Comparison of ENCODE assay signal across 14 cellular contexts in the genomic region with DNA sequence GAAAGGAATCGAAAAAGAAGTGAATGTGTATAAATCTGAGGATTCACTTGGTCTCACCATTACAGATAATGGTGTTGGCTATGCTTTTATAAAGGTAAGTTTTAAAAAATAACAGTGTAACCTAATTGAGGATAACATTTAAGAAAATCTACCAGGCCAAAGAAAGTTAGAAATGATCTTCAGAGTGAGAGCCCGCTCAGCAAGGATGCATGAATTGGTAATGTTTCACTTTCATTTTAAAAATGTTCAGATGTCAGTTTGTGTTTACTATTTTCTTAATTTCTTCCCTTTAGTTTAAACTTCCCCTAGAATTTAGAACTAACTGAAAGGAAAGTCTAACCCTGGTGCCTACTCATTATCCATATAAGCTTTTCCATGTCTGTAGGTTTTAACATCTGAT. TPM values are rescaled to one million over a fixed set of nuclear protein-coding genes. Genes with fewer than 3 reads are reported as not detected.
DNase-seq lines count a peak whose midpoint lies in the region; ATAC-seq, FAIRE-seq and TF ChIP-seq lines count a peak whose summit lies in the region.
"Had no signal": no experiment of that assay in that cellular context is flagged by ENCODE, and none has a peak within 500 bp of the region (broad histone marks: within the 10 kb centered on the region; RNA-seq: fewer than 3 reads in every experiment).

No MANE protein-coding gene starts in this region.

- peaks cover 8% of the 10 kb centered on the region for H3K9me3 Mint-ChIP-seq in activated B cell treated with CpG ODN at 0.5 μM for 24 hours
- H3K9me3 Mint-ChIP-seq in mesothelial cell of epicardium: peaks cover 14% of the 10 kb centered on the region

- H3K9me3 ChIP-seq in left ventricle myocardium inferior (replicated peaks): peaks cover 3% of the 10 kb centered on the region
- no peaks in the 10 kb centered on the region for H3K9me3 ChIP-seq in kidney (ENCODE audit: control insufficient read depth in 1 of 2, low read length in 2 of 2)
- no peaks in the 10 kb centered on the region for H3K9me3 ChIP-seq in upper lobe of left lung
- H3K9me3 ChIP-seq: BE2C had no signal

- ATAC-seq in activated B cell treated with CpG ODN at 0.5 μM for 24 hours (ENCODE audit: low read depth) (no peak), upper lobe of left lung (ENCODE audit: low FRiP score in 2 of 2) (no peak), GM18505 (IDR thresholded peaks at IDR 0.05; ENCODE audit: unreplicated experiment) (no peak)

- H3K27ac Mint-ChIP-seq in activated B cell treated with CpG ODN at 0.5 μM for 24 hours: no peak overlapping the region
- H3K27ac Mint-ChIP-seq in mesothelial cell of epicardium: no peak overlapping the region

- H3K4me3 ChIP-seq in left ventricle myocardium inferior: peak overlapping the region; percentile 35
- peak overlapping the region; percentile 11 to 28 for H3K4me3 ChIP-seq in kidney (ENCODE audit: low read length in 2 of 2)
- no peak overlapping the region for H3K4me3 ChIP-seq in upper lobe of left lung

- 79 to 87% methylated on average over 2 of the region's 2 CpGs for WGBS in upper lobe of left lung, 2 donors

- H3K27me3 ChIP-seq in left ventricle myocardium inferior (ENCODE audit: low read depth): no peaks in the 10 kb centered on the region
- H3K27me3 ChIP-seq in upper lobe of left lung: no peaks in the 10 kb centered on the region
- H3K27me3 ChIP-seq: BE2C had no signal

- no peak for FAIRE-seq in kidney (lab: Jason Lieb, UNC)
- FAIRE-seq: G401.6 had no signal

- H3K36me3 Mint-ChIP-seq in activated B cell treated with CpG ODN at 0.5 μM for 24 hours (ENCODE audit: low read depth) (peaks cover 4% of the 10 kb centered on the region), mesothelial cell of epicardium (no peaks in the 10 kb centered on the region)

- no peak overlapping the region for H3K9ac ChIP-seq in kidney (ENCODE audit: low read length in 2 of 2)

- TF ChIP-seq CTCF in left ventricle myocardium inferior (IDR thresholded peaks at IDR 0.05; ENCODE audit: borderline replicate concordance): no peak
- no peak for TF ChIP-seq CTCF in activated B cell treated with CpG ODN at 0.5 μM for 24 hours (IDR thresholded peaks at IDR 0.05)
- TF ChIP-seq CTCF in kidney (IDR thresholded peaks at IDR 0.05; ENCODE audit: borderline replicate concordance, extremely low read depth, insufficient read depth): no peak
- no peak for TF ChIP-seq CTCF in upper lobe of left lung (IDR thresholded peaks at IDR 0.05)
- TF ChIP-seq CTCF in mesothelial cell of epicardium (IDR thresholded peaks at IDR 0.05; ENCODE audit: unreplicated experiment): no peak

- H3K36me3 ChIP-seq in left ventricle myocardium inferior: no peaks in the 10 kb centered on the region
- H3K36me3 ChIP-seq in kidney (ENCODE audit: control insufficient read depth in 1 of 2, insufficient read depth in 2 of 2, low read length in 2 of 2): no peaks in the 10 kb centered on the region
- H3K36me3 ChIP-seq in upper lobe of left lung: no peaks in the 10 kb centered on the region
- H3K36me3 ChIP-seq: BE2C had no signal

- H3K4me1 ChIP-seq in left ventricle myocardium inferior: peaks cover 44% of the 10 kb centered on the region
- H3K4me1 ChIP-seq in kidney (ENCODE audit: control insufficient read depth in 1 of 2, insufficient read depth in 1 of 2, low read depth in 1 of 2, low read length in 2 of 2): no peaks in the 10 kb centered on the region
- peaks cover 0 to 3% (median 2%) of the 10 kb centered on the region in 4 donors for H3K4me1 ChIP-seq in upper lobe of left lung
- H3K4me1 ChIP-seq: BE2C had no signal

- H3K4me1 Mint-ChIP-seq in activated B cell treated with CpG ODN at 0.5 μM for 24 hours: peaks cover 15% of the 10 kb centered on the region
- no peaks in the 10 kb centered on the region for H3K4me1 Mint-ChIP-seq in mesothelial cell of epicardium

- H3K4me3 Mint-ChIP-seq in activated B cell treated with CpG ODN at 0.5 μM for 24 hours (peak overlapping the region; percentile 46), mesothelial cell of epicardium (no peak overlapping the region)

- POLR2A ChIA-PET in activated B cell treated with CpG ODN at 0.5 μM for 24 hours (lab: Charles Lee): no interaction called here

- intact Hi-C loops in left ventricle myocardium inferior (cut with micrococcal nuclease): no loop called here
- intact Hi-C loops in cardiac septum (cut with DNase I): no loop called here
- intact Hi-C loops in activated B cell treated with CpG ODN at 0.5 μM for 24 hours (cut with micrococcal nuclease): no loop called here
- intact Hi-C loops in kidney (cut with DNase I): no loop called here

- TF ChIP-seq EP300 in upper lobe of left lung (IDR thresholded peaks at IDR 0.05): no peak

- TF ChIP-seq POLR2A in upper lobe of left lung (IDR thresholded peaks at IDR 0.05) (no peak), GM18505 (IDR thresholded peaks at IDR 0.05; ENCODE audit: borderline replicate concordance, extremely low read depth, insufficient read depth, insufficient read length) (no peak)

- peak overlapping the region; percentile 74 for H3K27ac ChIP-seq in left ventricle myocardium inferior (replicated peaks)
- H3K27ac ChIP-seq in kidney (ENCODE audit: low read depth in 2 of 2, low read length in 2 of 2): peak overlapping the region in 1 of 2 donors; percentile 4
- peak overlapping the region in 3 of 4 donors; percentile 2 to 66 (median 21) for H3K27ac ChIP-seq in upper lobe of left lung

- CTCF ChIA-PET in activated B cell treated with CpG ODN at 0.5 μM for 24 hours (lab: Charles Lee): no interaction called here

- no peak for DNase-seq in left ventricle myocardium inferior
- no peak for DNase-seq in cardiac septum (ENCODE audit: low spot score)
- DNase-seq in activated B cell treated with CpG ODN at 0.5 μM for 24 hours: no peak
- no peak for DNase-seq in kidney
- no peak for DNase-seq in upper lobe of left lung
- no peak for DNase-seq in mesothelial cell of epicardium (ENCODE audit: low spot score in 2 of 2, unreplicated experiment in 2 of 2)
- no peak for DNase-seq in HCEC 1CT
- DNase-seq: activated CD4-positive, alpha-beta T cell treated with anti-CD3 and anti-CD28 coated beads, Interleukin-2, amount 50 U/mL, for 48 hours; aorta; BE2C; NCI-H1694; NCI-H82 had no signal

- H3K27me3 Mint-ChIP-seq in activated B cell treated with CpG ODN at 0.5 μM for 24 hours: no peaks in the 10 kb centered on the region
- peaks cover 2% of the 10 kb centered on the region for H3K27me3 Mint-ChIP-seq in mesothelial cell of epicardium (ENCODE audit: low read depth)

RNA-seq across cellular contexts. Expression of gene GIPC2, which starts 35.0 kb away (rescaled TPM):
- total RNA-seq in left ventricle myocardium inferior (2.5 TPM), cardiac septum (4.0 TPM), activated B cell treated with CpG ODN at 0.5 μM for 24 hours (not detected in 2 replicates), kidney (10.7 TPM), upper lobe of left lung (1 to 10 TPM in 5 of 6 donors, under 1 TPM in 1; 0.33 to 4.1 (median 1.8) TPM), mesothelial cell of epicardium (0.18 to 0.23 TPM (median 0.20 TPM) in 3 replicates)
- 20.3 TPM for polyA plus RNA-seq in kidney (ENCODE audit: insufficient read depth, low read depth, low replicate concordance)

Comparison
In these comparisons a context has a peak if more than half of its experiments do, and no peak if none do; other contexts are left out.
1. H3K4me3 ChIP-seq: peak in left ventricle myocardium inferior (single experiment) and kidney (2 of 2); none in upper lobe of left lung (0 of 4).